Comparison of ENCODE assay signal across 10 cellular contexts in the genomic region with DNA sequence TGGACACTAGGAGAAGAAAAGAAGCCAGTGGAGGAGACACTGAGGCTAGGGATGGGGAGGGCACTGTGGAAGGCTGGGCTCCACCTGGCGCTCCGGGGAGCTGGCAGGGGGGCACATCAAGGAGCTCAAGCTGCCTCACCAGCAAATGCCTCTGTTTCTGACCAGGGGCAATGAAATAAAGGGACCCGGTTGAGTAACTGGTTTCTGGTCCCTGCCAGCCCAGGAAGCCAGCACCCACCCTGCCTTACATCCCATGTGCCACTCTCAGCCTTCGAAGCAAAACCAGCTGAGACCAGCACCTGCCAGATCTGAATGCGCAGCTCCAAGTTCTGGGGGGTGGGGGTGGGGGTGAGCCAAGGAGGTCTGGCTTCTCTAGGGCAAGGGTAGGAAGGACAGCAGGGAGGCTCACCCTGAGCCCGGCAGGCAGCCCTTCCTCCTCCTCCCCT. TPM values are rescaled to one million over a fixed set of nuclear protein-coding genes. Genes with fewer than 3 reads are reported as not detected.
DNase-seq lines count a peak whose midpoint lies in the region; ATAC-seq and TF ChIP-seq lines count a peak whose summit lies in the region.
"Had no signal": no experiment of that assay in that cellular context is flagged by ENCODE, and none has a peak within 500 bp of the region (broad histone marks: within the 10 kb centered on the region; RNA-seq: fewer than 3 reads in every experiment).

No MANE protein-coding gene starts in this region.

- no peaks in the 10 kb centered on the region for H3K9me1 ChIP-seq in IMR-90 (ENCODE audit: insufficient read depth, low read length)

- no peak overlapping the region for H2BK15ac ChIP-seq in IMR-90 (ENCODE audit: low read depth, low read length)

- peaks cover 0 to 20% (median 18%) of the 10 kb centered on the region in 3 donors for H3K27me3 Mint-ChIP-seq in naive B cell

- CTCF ChIA-PET in IMR-90 (lab: Yijun Ruan, JAX) = interaction anchor here (0.8 to 1.5 kb wide), 3 partner anchors 18 to 40 kb away, joined by 3 to 7 read pairs (median 3); no protein-coding TSS in a partner anchor

- no peak overlapping the region for H2BK5ac ChIP-seq in IMR-90 (ENCODE audit: low read depth, low read length, poor library complexity, severe bottlenecking)

- no TSS peak for BruUV-seq in IMR-90 (replicated peaks; lab: Mats Ljungman, UMichigan)

- no peaks in the 10 kb centered on the region for H3K9me3 ChIP-seq in IMR-90 (ENCODE audit: control insufficient read depth, insufficient read depth, low read length)

- in situ Hi-C loops in IMR-90 (cut with MboI; ENCODE audit: low sequenced_read_pairs) = no loop called here

- H2AFZ ChIP-seq in IMR-90 (replicated peaks; ENCODE audit: low read length, poor library complexity) = peak overlapping the region; percentile 84

- no peak overlapping the region for H2AK5ac ChIP-seq in IMR-90 (ENCODE audit: low read depth, low read length)

- peak overlapping the region in 7 of 8 donors; percentile 58 to 85 (median 77) for H3K4me3 Mint-ChIP-seq in naive B cell
- H3K4me3 Mint-ChIP-seq: activated T-helper 1 cell treated with anti-CD3 and anti-CD28 coated beads, Interleukin-12 subunit alpha, Interleukin-12 subunit beta, Interleukin-2, Interleukin-4 antibody, amounts not matched to agents 30 ng/mL and 10 ng/mL and 1 ng/mL, durations not matched to agents 14 hours and 24 hours and 36 hours had no signal

- H3K4me1 Mint-ChIP-seq in naive B cell = peaks cover 31 to 35% (median 34%) of the 10 kb centered on the region in 3 donors

- H3K23ac ChIP-seq in IMR-90 (ENCODE audit: low read depth, low read length) = no peak overlapping the region

- H3K27ac ChIP-seq in IMR-90 (ENCODE audit: insufficient read depth, low read length) = no peak overlapping the region

- no CpG with 5 or more reads among the region's 6 CpGs for WGBS in IMR-90 (ENCODE audit: extremely low coverage in 2 of 2, insufficient read length in 1 of 2), 2 experiments

- H3K9ac ChIP-seq in IMR-90 (ENCODE audit: low read depth, low read length) = no peak overlapping the region

- ATAC-seq in IMR-90 (ENCODE audit: low read depth) (no peak; the same call in 1 of the 2 replicates), naive B cell (ENCODE audit: low read depth in 2 of 2) (no peak), HG02870 (IDR thresholded peaks at IDR 0.05; ENCODE audit: unreplicated experiment) (no peak)

- H3K4me3 ChIP-seq in AG09309 (ENCODE audit: control insufficient read depth, low read depth, low read length) (peak overlapping the region; percentile 32), IMR-90 (ENCODE audit: insufficient read depth, low read depth, low read length) (no peak overlapping the region), choroid plexus epithelial cell (ENCODE audit: low read depth, low read length) (peak overlapping the region; percentile 53)

- intact Hi-C loops in IMR-90 (cut with micrococcal nuclease) = no loop called here

- no peak for TF ChIP-seq POLR2A in IMR-90 (IDR thresholded peaks at IDR 0.05; ENCODE audit: low read depth, low read length)

- no peak overlapping the region for H4K5ac ChIP-seq in IMR-90 (ENCODE audit: low read depth, low read length)

- no peaks in the 10 kb centered on the region for H3K9me3 Mint-ChIP-seq in naive B cell
- H3K9me3 Mint-ChIP-seq: activated T-helper 1 cell treated with anti-CD3 and anti-CD28 coated beads, Interleukin-12 subunit alpha, Interleukin-12 subunit beta, Interleukin-2, Interleukin-4 antibody, amounts not matched to agents 30 ng/mL and 10 ng/mL and 1 ng/mL, durations not matched to agents 14 hours and 24 hours and 36 hours had no signal

- H3K36me3 ChIP-seq in IMR-90 (ENCODE audit: control insufficient read depth, insufficient read depth, low read length) = no peaks in the 10 kb centered on the region

- no peaks in the 10 kb centered on the region for H3K36me3 Mint-ChIP-seq in naive B cell

- H3K27ac Mint-ChIP-seq in naive B cell = peak overlapping the region in 4 of 6 donors; percentile 26 to 90 (median 86)
- H3K27ac Mint-ChIP-seq: activated T-helper 1 cell treated with anti-CD3 and anti-CD28 coated beads, Interleukin-12 subunit alpha, Interleukin-12 subunit beta, Interleukin-2, Interleukin-4 antibody, amounts not matched to agents 30 ng/mL and 10 ng/mL and 1 ng/mL, durations not matched to agents 14 hours and 24 hours and 36 hours had no signal

- H4K20me1 ChIP-seq in IMR-90 (ENCODE audit: insufficient read depth, low read length) = no peaks in the 10 kb centered on the region

- no peak overlapping the region for H3K18ac ChIP-seq in IMR-90 (ENCODE audit: low read depth, low read length)

- peaks cover 15% of the 10 kb centered on the region; the same call in 1 of the 2 replicates for H3K27me3 ChIP-seq in IMR-90 (ENCODE audit: control insufficient read depth, insufficient read depth, low read length)

- TF ChIP-seq CTCF in AG09309 (IDR thresholded peaks at IDR 0.05; ENCODE audit: control insufficient read depth, insufficient read depth, low read depth, low read length, missing control alignments) (no peak), IMR-90 (conservative IDR thresholded peaks at IDR 0.05; ENCODE audit: low read depth, low read length) (no peak), choroid plexus epithelial cell (conservative IDR thresholded peaks at IDR 0.05; ENCODE audit: low read depth, low read length) (no peak)

- DNase-seq in AG09309 (ENCODE audit: low read depth) (no peak), IMR-90 (no peak), choroid plexus epithelial cell (ENCODE audit: low read depth) (no peak), naive B cell (no peak), activated gamma-delta T cell (lab: John Stamatoyannopoulos, UW) (no peak), iPS-NIHi11 (ENCODE audit: low spot score) (no peak)
- DNase-seq in activated CD8-positive, alpha-beta memory T cell treated with anti-CD3 and anti-CD28 coated beads, Interleukin-2, amount 50 U/mL, for 48 hours = no peak
- DNase-seq: NCI-H774 had no signal

- H4K91ac ChIP-seq in IMR-90 (ENCODE audit: insufficient read depth, low read depth, low read length) = no peak overlapping the region

- TF ChIP-seq RAD21 in IMR-90 (IDR thresholded peaks at IDR 0.05; ENCODE audit: low read length) = no peak

- peaks cover 3% of the 10 kb centered on the region; the same call in 1 of the 2 replicates for H3K4me1 ChIP-seq in IMR-90 (ENCODE audit: control insufficient read depth, insufficient read depth, low read length)

- H3K4me2 ChIP-seq in IMR-90 (ENCODE audit: low read depth, low read length) = peak overlapping the region; percentile 84

- POLR2A ChIA-PET in IMR-90 (lab: Charles Lee; ENCODE audit: unreplicated experiment) = interaction anchor here (0.6 kb wide), 1 partner anchor 88 kb away, joined by 3 read pairs; no protein-coding TSS in a partner anchor

- H4K8ac ChIP-seq in IMR-90 (ENCODE audit: low read depth in 2 of 2, low read length in 2 of 2) = no peak overlapping the region

- H2BK20ac ChIP-seq in IMR-90 (ENCODE audit: low read depth, low read length) = no peak overlapping the region

- H3K79me1 ChIP-seq in IMR-90 (ENCODE audit: low read depth in 1 of 2, low read length in 2 of 2) = no peaks in the 10 kb centered on the region

- no peak overlapping the region for H2BK120ac ChIP-seq in IMR-90 (ENCODE audit: low read depth, low read length)

- H3K4ac ChIP-seq in IMR-90 (ENCODE audit: low read depth, low read length) = no peak overlapping the region

- H3K56ac ChIP-seq in IMR-90 (ENCODE audit: extremely low read depth, insufficient read depth, low read length) = no peak overlapping the region

- dilution Hi-C loops in IMR-90 (cut with HindIII; ENCODE audit: low sequenced_read_pairs, unreplicated experiment) = no loop called here

- no peak overlapping the region for H3K14ac ChIP-seq in IMR-90 (replicated peaks; ENCODE audit: low read depth, low read length)

- H2AK9ac ChIP-seq in IMR-90 (replicated peaks; ENCODE audit: low read depth, low read length, poor library complexity) = no peak overlapping the region

TF ChIP-seq in IMR-90, 13 proteins besides CTCF, POLR2A, EP300 and RAD21:
- TF ChIP-seq RCOR1 (IDR thresholded peaks at IDR 0.05; ENCODE audit: insufficient replicate concordance, low read length) = no peak
- TF ChIP-seq RFX5 (IDR thresholded peaks at IDR 0.05; ENCODE audit: low read depth, low read length) = no peak
- no peak for TF ChIP-seq BHLHE40 (IDR thresholded peaks at IDR 0.05; ENCODE audit: low read depth, low read length)

RNA-seq across cellular contexts. Expression of a gene that starts 0.4 kb away (rescaled TPM):
- not detected in 2 replicates for total RNA-seq in IMR-90 (2012; rRNA removed)
- 0.21 TPM in 1 of 2 replicates, not detected in the other for polyA plus RNA-seq in IMR-90 (2012; rRNA removed)
- 0.07 TPM in 1 of 2 replicates, not detected in the other for polyA plus RNA-seq in IMR-90 (2012; cell fraction: cytosol; rRNA removed)
- 0.13 and 0.14 TPM in 2 replicates for polyA plus RNA-seq in IMR-90 (2012; cell fraction: nucleus; rRNA removed; ENCODE audit: low replicate concordance)
- polyA plus RNA-seq in naive B cell (ENCODE audit: low read depth in 6 of 6) = not detected

RNA-seq across cellular contexts. Expression of a gene that starts 44.4 kb away (rescaled TPM):
- under 0.01 TPM in 1 of 2 replicates, not detected in the other for total RNA-seq in IMR-90 (2012; rRNA removed)
- polyA plus RNA-seq in IMR-90 (2012; rRNA removed) (not detected in 2 replicates), naive B cell (ENCODE audit: low read depth in 6 of 6) (under 1 TPM in 1 of 6 donors, not detected in 5; 0.29 TPM)
- polyA plus RNA-seq in IMR-90 (2012; cell fraction: cytosol; rRNA removed) = not detected in 2 replicates
- 0.05 TPM in 1 of 2 replicates, not detected in the other for polyA plus RNA-seq in IMR-90 (2012; cell fraction: nucleus; rRNA removed; ENCODE audit: low replicate concordance)
- total RNA-seq: activated T-helper 1 cell treated with anti-CD3 and anti-CD28 coated beads, Interleukin-12 subunit alpha, Interleukin-12 subunit beta, Interleukin-2, Interleukin-4 antibody, amounts not matched to agents 30 ng/mL and 10 ng/mL and 1 ng/mL, durations not matched to agents 14 hours and 24 hours and 36 hours had no signal
